In genomic region chr2:62163834-62164233, GRCh38 we compare ENCODE assay signal across 29 cellular contexts.
"Had no signal": no experiment of that assay in that cellular context is flagged by ENCODE, and none has a peak within 500 bp of the region (broad histone marks: within the 10 kb centered on the region; RNA-seq: fewer than 3 reads in every experiment).

No MANE protein-coding gene starts in this region.

- H3K4me3 Mint-ChIP-seq: activated CD4-positive, alpha-beta memory T cell treated with anti-CD3 and anti-CD28 coated beads, Interleukin-2, amount 10 ng/mL, durations not matched to agents 7 days and 5 days; activated CD4-positive, alpha-beta T cell treated with anti-CD3 and anti-CD28 coated beads, Interleukin-2, amount 10 ng/mL, durations not matched to agents 24 days and 14 days; activated naive CD4-positive, alpha-beta T cell treated with anti-CD3 and anti-CD28 coated beads, Interleukin-2, amount 10 ng/mL, durations not matched to agents 7 days and 5 days; activated naive CD8-positive, alpha-beta T cell treated with anti-CD3 and anti-CD28 coated beads, Interleukin-2, amount 10 ng/mL, durations not matched to agents 7 days and 5 days; activated T-cell treated with anti-CD3 and anti-CD28 coated beads, Interleukin-2, amount 50 U/mL, for 24 hours; brain; effector memory CD8-positive, alpha-beta T cell; natural killer cell treated with Interleukin-12 subunit alpha and Interleukin-12 subunit beta and Interleukin-15 and Interleukin-18, amount 100 ng/mL, for 72 hours; T-helper 17 cell had no signal

- H3K9me3 Mint-ChIP-seq: activated CD4-positive, alpha-beta memory T cell treated with anti-CD3 and anti-CD28 coated beads, Interleukin-2, amount 10 ng/mL, durations not matched to agents 7 days and 5 days; activated CD4-positive, alpha-beta T cell treated with anti-CD3 and anti-CD28 coated beads, Interleukin-2, amount 10 ng/mL, durations not matched to agents 24 days and 14 days; activated naive CD4-positive, alpha-beta T cell treated with anti-CD3 and anti-CD28 coated beads, Interleukin-2, amount 10 ng/mL, durations not matched to agents 7 days and 5 days; activated naive CD8-positive, alpha-beta T cell treated with anti-CD3 and anti-CD28 coated beads, Interleukin-2, amount 10 ng/mL, durations not matched to agents 7 days and 5 days; activated T-cell treated with anti-CD3 and anti-CD28 coated beads, Interleukin-2, amount 50 U/mL, for 24 hours; brain; effector memory CD8-positive, alpha-beta T cell; natural killer cell treated with Interleukin-12 subunit alpha and Interleukin-12 subunit beta and Interleukin-15 and Interleukin-18, amount 100 ng/mL, for 72 hours had no signal

- H3K27me3 Mint-ChIP-seq: activated CD4-positive, alpha-beta memory T cell treated with anti-CD3 and anti-CD28 coated beads, Interleukin-2, amount 10 ng/mL, durations not matched to agents 7 days and 5 days; activated T-cell treated with anti-CD3 and anti-CD28 coated beads, Interleukin-2, amount 50 U/mL, for 24 hours; brain; effector memory CD8-positive, alpha-beta T cell; natural killer cell treated with Interleukin-12 subunit alpha and Interleukin-12 subunit beta and Interleukin-15 and Interleukin-18, amount 100 ng/mL, for 72 hours; T-helper 17 cell had no signal

- ATAC-seq: effector memory CD8-positive, alpha-beta T cell; esophagus mucosa; left lobe of liver; mucosa of descending colon; natural killer cell treated with Interleukin-12 subunit alpha and Interleukin-12 subunit beta and Interleukin-15 and Interleukin-18, amount 100 ng/mL, for 72 hours; right lobe of liver; T-helper 17 cell had no signal

- H3K4me1 Mint-ChIP-seq: activated CD4-positive, alpha-beta memory T cell treated with anti-CD3 and anti-CD28 coated beads, Interleukin-2, amount 10 ng/mL, durations not matched to agents 7 days and 5 days; activated naive CD4-positive, alpha-beta T cell treated with anti-CD3 and anti-CD28 coated beads, Interleukin-2, amount 10 ng/mL, durations not matched to agents 7 days and 5 days; T-helper 17 cell had no signal

- H3K9me3 ChIP-seq: ascending aorta, mucosa of descending colon, right lobe of liver, suprapubic skin, tibial nerve had no signal

- H3K4me3 ChIP-seq: ascending aorta, cardiac muscle cell, coronary artery, lung, mucosa of descending colon, right lobe of liver, skin epidermis, suprapubic skin, tibial nerve had no signal

- DNase-seq: activated CD4-positive, alpha-beta memory T cell treated with anti-CD3 and anti-CD28 coated beads, Interleukin-2, amount 10 ng/mL, durations not matched to agents 7 days and 5 days; activated CD4-positive, alpha-beta T cell treated with anti-CD3 and anti-CD28 coated beads, Interleukin-2, amount 10 ng/mL, durations not matched to agents 24 days and 14 days; activated CD4-positive, CD25-positive, alpha-beta regulatory T cell treated with anti-CD3 and anti-CD28 coated beads, Interleukin-2, amount 50 U/mL, for 72 hours; activated CD8-positive, alpha-beta memory T cell treated with anti-CD3 and anti-CD28 coated beads, Interleukin-2, amount 50 U/mL, for 48 hours; activated gamma-delta T cell; activated naive CD4-positive, alpha-beta T cell treated with anti-CD3 and anti-CD28 coated beads, Interleukin-2, amount 10 ng/mL, durations not matched to agents 7 days and 5 days; activated naive CD8-positive, alpha-beta T cell treated with anti-CD3 and anti-CD28 coated beads, Interleukin-2, amount 10 ng/mL, durations not matched to agents 7 days and 5 days; activated T-cell treated with anti-CD3 and anti-CD28 coated beads, Interleukin-2, amount 50 U/mL, for 24 hours; effector memory CD8-positive, alpha-beta T cell; foreskin fibroblast; head of caudate nucleus; mesendoderm; mucosa of descending colon; posterior cingulate gyrus; right lobe of liver; stimulated activated naive CD4-positive, alpha-beta T cell; T-helper 17 cell; T1000 had no signal

- H3K27ac Mint-ChIP-seq: activated CD4-positive, alpha-beta memory T cell treated with anti-CD3 and anti-CD28 coated beads, Interleukin-2, amount 10 ng/mL, durations not matched to agents 7 days and 5 days; activated CD4-positive, alpha-beta T cell treated with anti-CD3 and anti-CD28 coated beads, Interleukin-2, amount 10 ng/mL, durations not matched to agents 24 days and 14 days; activated naive CD4-positive, alpha-beta T cell treated with anti-CD3 and anti-CD28 coated beads, Interleukin-2, amount 10 ng/mL, durations not matched to agents 7 days and 5 days; activated naive CD8-positive, alpha-beta T cell treated with anti-CD3 and anti-CD28 coated beads, Interleukin-2, amount 10 ng/mL, durations not matched to agents 7 days and 5 days; activated T-cell treated with anti-CD3 and anti-CD28 coated beads, Interleukin-2, amount 50 U/mL, for 24 hours; brain; effector memory CD8-positive, alpha-beta T cell; natural killer cell treated with Interleukin-12 subunit alpha and Interleukin-12 subunit beta and Interleukin-15 and Interleukin-18, amount 100 ng/mL, for 72 hours; T-helper 17 cell had no signal

- H3K27me3 ChIP-seq: ascending aorta, cardiac muscle cell, right lobe of liver, suprapubic skin, tibial nerve had no signal

- H3K36me3 Mint-ChIP-seq: activated naive CD4-positive, alpha-beta T cell treated with anti-CD3 and anti-CD28 coated beads, Interleukin-2, amount 10 ng/mL, durations not matched to agents 7 days and 5 days; activated naive CD8-positive, alpha-beta T cell treated with anti-CD3 and anti-CD28 coated beads, Interleukin-2, amount 10 ng/mL, durations not matched to agents 7 days and 5 days; brain; natural killer cell treated with Interleukin-12 subunit alpha and Interleukin-12 subunit beta and Interleukin-15 and Interleukin-18, amount 100 ng/mL, for 72 hours had no signal

- H3K27ac ChIP-seq: ascending aorta, cardiac muscle cell, coronary artery, right lobe of liver, skin epidermis, suprapubic skin had no signal

- H3K36me3 ChIP-seq: ascending aorta, cardiac muscle cell, right lobe of liver, suprapubic skin, tibial nerve had no signal

- H3K4me1 ChIP-seq: ascending aorta, right lobe of liver, suprapubic skin had no signal
